In the genomic region with DNA sequence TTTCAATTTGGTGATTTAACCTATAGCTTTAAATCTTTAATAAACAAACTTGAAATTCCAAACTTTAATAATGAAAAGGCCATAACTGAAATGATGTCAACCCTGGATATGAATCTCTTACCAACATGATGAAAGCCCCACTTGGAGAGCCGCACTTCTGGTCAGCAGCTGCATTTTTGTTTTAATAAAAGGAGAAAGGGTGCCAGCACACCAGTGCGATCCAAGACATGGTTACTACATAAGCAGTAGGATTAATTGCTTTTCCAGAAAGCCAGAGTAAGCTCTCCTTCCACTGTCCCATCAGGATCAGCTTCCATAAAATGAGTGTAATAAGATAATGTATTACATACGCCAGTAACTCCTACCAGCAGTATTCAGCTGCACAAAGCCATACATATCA, we compare ENCODE assay signal across 19 cellular contexts. TPM values are rescaled to one million over a fixed set of nuclear protein-coding genes. Genes with fewer than 3 reads are reported as not detected.
"Had no signal": no experiment of that assay in that cellular context is flagged by ENCODE, and none has a peak within 500 bp of the region (broad histone marks: within the 10 kb centered on the region; RNA-seq: fewer than 3 reads in every experiment).

No MANE protein-coding gene starts in this region.

- FAIRE-seq: endometrium had no signal

- H3K27ac ChIP-seq: foreskin keratinocyte, neural progenitor cell, ovary, right atrium auricular region, sigmoid colon had no signal

- H3K4me2 ChIP-seq: neural progenitor cell had no signal

- H2AFZ ChIP-seq: neural progenitor cell had no signal

- H3K9me3 ChIP-seq: ovary had no signal

- H3K4me3 ChIP-seq: neural progenitor cell, ovary, right atrium auricular region, sigmoid colon, smooth muscle cell had no signal

- H3K9ac ChIP-seq: neural progenitor cell had no signal

- H3K36me3 ChIP-seq: neural progenitor cell, ovary, right atrium auricular region, sigmoid colon had no signal

- DNase-seq: effector memory CD4-positive, alpha-beta T cell; foreskin keratinocyte; islet precursor cell; nucleus accumbens; ovary; sigmoid colon; stimulated activated CD4-positive, alpha-beta T cell treated with anti-CD3 and anti-CD28 coated beads, Interleukin-2, amount 100 ng/mL, for 48 hours; stimulated activated naive CD4-positive, alpha-beta T cell treated with Interleukin-2 at 50 U/mL for 16 hours; trophoblast cell had no signal

- H3K4me1 ChIP-seq: foreskin keratinocyte, neural progenitor cell, right atrium auricular region, sigmoid colon had no signal

- H3K27me3 ChIP-seq: neural progenitor cell, ovary, right atrium auricular region, sigmoid colon had no signal

RNA-seq across cellular contexts. Expression of a gene that starts 26.2 kb away (rescaled TPM):
- total RNA-seq: esophagus mucosa; foreskin keratinocyte; left lobe of liver; lower leg skin; natural killer cell treated with Interleukin-12 subunit alpha and Interleukin-12 subunit beta and Interleukin-15 and Interleukin-18, amount 100 ng/mL, for 72 hours; ovary; posterior vena cava; right atrium auricular region; sigmoid colon; smooth muscle cell; urinary bladder had no signal
- polyA plus RNA-seq: foreskin keratinocyte, ovary, sigmoid colon, smooth muscle cell, urinary bladder had no signal
